16 cellular contexts compared by ENCODE assay signal in the genomic region with DNA sequence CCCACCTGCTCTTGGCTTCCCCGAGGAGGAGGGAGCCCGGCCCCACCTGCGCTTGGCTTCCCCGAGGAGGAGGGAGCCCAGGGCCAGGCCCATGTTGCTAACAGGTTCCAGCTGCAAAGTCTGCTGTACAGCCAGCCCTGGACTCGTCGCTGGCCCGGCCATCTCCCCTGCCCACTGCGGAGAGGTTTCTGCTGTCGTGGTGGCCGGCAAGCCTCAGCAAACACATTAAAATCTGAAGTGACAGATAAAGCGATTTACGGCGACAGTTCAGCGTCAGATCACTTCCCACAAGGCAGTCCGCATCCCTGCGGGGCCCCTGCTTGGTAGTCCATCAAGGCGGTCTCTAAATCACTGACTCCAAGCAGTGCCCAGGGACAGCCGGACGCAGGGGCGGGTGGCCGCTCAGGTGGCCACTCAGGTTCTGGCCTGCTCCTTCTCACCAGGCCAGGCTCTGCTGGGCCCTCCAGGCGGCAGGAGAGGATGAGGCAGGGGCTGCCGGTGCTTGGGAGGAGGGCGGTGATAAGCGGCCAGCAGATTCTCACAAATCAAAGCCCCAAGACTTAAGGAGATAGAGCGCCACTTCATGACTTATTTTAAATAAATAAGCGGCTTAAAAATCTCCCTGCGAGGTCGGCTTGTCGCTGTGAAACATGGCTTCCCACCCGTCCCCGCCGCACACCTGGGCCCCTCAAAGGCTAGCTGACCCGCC. TPM values are rescaled to one million over a fixed set of nuclear protein-coding genes. Genes with fewer than 3 reads are reported as not detected.
DNase-seq lines count a peak whose midpoint lies in the region; ATAC-seq and TF ChIP-seq lines count a peak whose summit lies in the region.
"Had no signal": no experiment of that assay in that cellular context is flagged by ENCODE, and none has a peak within 500 bp of the region (broad histone marks: within the 10 kb centered on the region; RNA-seq: fewer than 3 reads in every experiment).

No MANE protein-coding gene starts in this region.

- TF ChIP-seq RAD21 in SK-N-SH (IDR thresholded peaks at IDR 0.05; ENCODE audit: low read length) = peak; percentile 23; the same call in 1 of the 2 replicates

- H3K9me3 ChIP-seq in SK-N-SH = no peaks in the 10 kb centered on the region
- H3K9me3 ChIP-seq: A549, SJSA1 had no signal

- CTCF ChIA-PET in SK-N-SH (lab: Yijun Ruan, JAX) = interaction anchor here (0.7 to 14.5 kb wide), 13 partner anchors 12 to 159 kb away, joined by 3 to 207 read pairs (median 4); a partner anchor contains a TSS

- H3K79me2 ChIP-seq in SK-N-SH (ENCODE audit: insufficient read depth) = peaks cover under 1% of the 10 kb centered on the region; the same call in 1 of the 2 replicates

- peak overlapping the region in 3 of 5 experiments; percentile 80 to 91 (median 88) for H3K27ac Mint-ChIP-seq in brain
- H3K27ac Mint-ChIP-seq: H9 had no signal

- peak in 1 of 2 experiments; percentile 89; a peak in 2 of 4 replicates for TF ChIP-seq EP300 in SK-N-SH (IDR thresholded peaks at IDR 0.05; ENCODE audit: borderline replicate concordance in 1 of 2, low read depth in 1 of 2, low read length in 1 of 2)

- TF ChIP-seq CTCF in SK-N-SH (IDR thresholded peaks at IDR 0.05) (no peak), brain (conservative IDR thresholded peaks at IDR 0.05) (no peak)

- H3K4me2 ChIP-seq in SK-N-SH = no peak overlapping the region
- H3K4me2 ChIP-seq: A549 had no signal

- H3K27me3 Mint-ChIP-seq in brain = no peaks in the 10 kb centered on the region

- H3K9ac ChIP-seq in SK-N-SH = no peak overlapping the region

- H3K27ac ChIP-seq in SK-N-SH (ENCODE audit: low read depth in 2 of 2, low read length in 1 of 2) = peak overlapping the region in 1 of 2 experiments; percentile 93; a peak in 2 of 4 replicates
- H3K27ac ChIP-seq: A549, C4-2B, SJSA1 had no signal

- POLR2A ChIA-PET in SK-N-SH (lab: Yijun Ruan, JAX) = interaction anchor here (1.2 kb wide), 1 partner anchor 13 kb away, joined by 3 read pairs; no protein-coding TSS in a partner anchor

- H3K4me3 ChIP-seq in SK-N-SH (ENCODE audit: low read depth in 2 of 2, low read length in 1 of 2) = no peak overlapping the region
- H3K4me3 ChIP-seq: A549, SJSA1 had no signal

- H3K36me3 Mint-ChIP-seq in brain = no peaks in the 10 kb centered on the region

- H3F3A ChIP-seq in SK-N-SH (replicated peaks; ENCODE audit: insufficient read depth) = peaks cover 3% of the 10 kb centered on the region

- no peaks in the 10 kb centered on the region for H3K36me3 ChIP-seq in SK-N-SH (replicated peaks in 1 of 2; ENCODE audit: control insufficient read depth in 1 of 2, insufficient read depth in 2 of 2, low read length in 1 of 2)
- H3K36me3 ChIP-seq: SJSA1 had no signal

- H3K9me2 ChIP-seq in SK-N-SH = no peaks in the 10 kb centered on the region

- no peaks in the 10 kb centered on the region for H4K20me1 ChIP-seq in SK-N-SH (ENCODE audit: insufficient read depth)

- H2AFZ ChIP-seq in SK-N-SH (ENCODE audit: low read depth) = no peak overlapping the region

- peak; percentile 89 for DNase-seq in SK-N-SH
- DNase-seq in NCI-H82 (lab: John Stamatoyannopoulos, UW) = peak; percentile 90
- peak; percentile 90 for DNase-seq in retina
- no peak for DNase-seq in NCI-H69 (lab: John Stamatoyannopoulos, UW)
- no peak for DNase-seq in GM19238 (ENCODE audit: insufficient read length, low spot score)
- DNase-seq: H9, KG1, NCI-H146, NCI-H524 treated with DMSO at 0.1 percent for 48 hours, PC-3 had no signal

- ATAC-seq in SK-N-SH treated with all-trans-retinoic acid at 6 μM for 48 hours = no peak; the same call in 2 of the 3 replicates
- no peak for ATAC-seq in HG02885 (IDR thresholded peaks at IDR 0.05; ENCODE audit: poor library complexity, unreplicated experiment)
- ATAC-seq: A549, PC-3 had no signal

- H3K9me3 Mint-ChIP-seq in brain = no peaks in the 10 kb centered on the region
- H3K9me3 Mint-ChIP-seq: H9 had no signal

- no peaks in the 10 kb centered on the region for H3K27me3 ChIP-seq in SK-N-SH (ENCODE audit: insufficient read depth)
- H3K27me3 ChIP-seq: SJSA1 had no signal

- no peak overlapping the region for H3K4me3 Mint-ChIP-seq in brain
- H3K4me3 Mint-ChIP-seq: H9 had no signal

- peaks cover 62% of the 10 kb centered on the region for H3K4me1 Mint-ChIP-seq in brain

- 91% methylated on average over 29 of the region's 34 CpGs for WGBS in SK-N-SH (ENCODE audit: low lambda C conversion rate)

- H3K4me1 ChIP-seq in SK-N-SH (ENCODE audit: control insufficient read depth in 1 of 2, insufficient read depth in 2 of 2, low read depth in 1 of 2, low read length in 1 of 2) = peaks cover 0 to 76% of the 10 kb centered on the region in 2 experiments; a peak in 2 of 4 replicates
- H3K4me1 ChIP-seq: A549 had no signal

TF ChIP-seq in SK-N-SH, 30 proteins besides CTCF, POLR2A, EP300 and RAD21 (continues in another document):
- TF ChIP-seq YY1 (IDR thresholded peaks at IDR 0.05; ENCODE audit: low read depth) (no peak), MXI1 (IDR thresholded peaks at IDR 0.05; ENCODE audit: low read depth, low read length) (peak; percentile 54; the same call in 1 of the 2 replicates), NFIC (IDR thresholded peaks at IDR 0.05; ENCODE audit: borderline replicate concordance) (no peak), RXRA (IDR thresholded peaks at IDR 0.05; ENCODE audit: borderline replicate concordance, low read depth) (no peak), SMC3 (IDR thresholded peaks at IDR 0.05; ENCODE audit: low read depth, low read length) (no peak), EZH2phosphoT487 (IDR thresholded peaks at IDR 0.05; ENCODE audit: borderline replicate concordance, low read depth) (no peak), FOXJ3 (CRISPR knock-in tag; IDR thresholded peaks at IDR 0.05) (peak; percentile 67; the same call in 1 of the 2 replicates), RCOR1 (IDR thresholded peaks at IDR 0.05; ENCODE audit: low read length) (peak; percentile 54; the same call in 1 of the 2 replicates)
- TF ChIP-seq, protein P1, sequence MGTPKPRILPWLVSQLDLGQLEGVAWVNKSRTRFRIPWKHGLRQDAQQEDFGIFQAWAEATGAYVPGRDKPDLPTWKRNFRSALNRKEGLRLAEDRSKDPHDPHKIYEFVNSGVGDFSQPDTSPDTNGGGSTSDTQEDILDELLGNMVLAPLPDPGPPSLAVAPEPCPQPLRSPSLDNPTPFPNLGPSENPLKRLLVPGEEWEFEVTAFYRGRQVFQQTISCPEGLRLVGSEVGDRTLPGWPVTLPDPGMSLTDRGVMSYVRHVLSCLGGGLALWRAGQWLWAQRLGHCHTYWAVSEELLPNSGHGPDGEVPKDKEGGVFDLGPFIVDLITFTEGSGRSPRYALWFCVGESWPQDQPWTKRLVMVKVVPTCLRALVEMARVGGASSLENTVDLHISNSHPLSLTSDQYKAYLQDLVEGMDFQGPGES (IDR thresholded peaks at IDR 0.05; ENCODE audit: low read depth, low read length) = no peak

TF ChIP-seq in SK-N-SH treated with all-trans-retinoic acid at 6 μM for 48 hours, 23 proteins besides CTCF, POLR2A, EP300 and RAD21:
- TF ChIP-seq TOX (CRISPR knock-in tag; IDR thresholded peaks at IDR 0.05; ENCODE audit: borderline replicate concordance) (no peak), ZNF8 (CRISPR knock-in tag; IDR thresholded peaks at IDR 0.05) (no peak), RARB (CRISPR knock-in tag; IDR thresholded peaks at IDR 0.05) (no peak), ISL1 (CRISPR knock-in tag; IDR thresholded peaks at IDR 0.05) (no peak), GLIS3 (CRISPR knock-in tag; IDR thresholded peaks at IDR 0.05) (no peak), ZFP30 (CRISPR knock-in tag; IDR thresholded peaks at IDR 0.05) (no peak), ESRRG (CRISPR knock-in tag; IDR thresholded peaks at IDR 0.05) (no peak)
- TF ChIP-seq, protein P2, sequence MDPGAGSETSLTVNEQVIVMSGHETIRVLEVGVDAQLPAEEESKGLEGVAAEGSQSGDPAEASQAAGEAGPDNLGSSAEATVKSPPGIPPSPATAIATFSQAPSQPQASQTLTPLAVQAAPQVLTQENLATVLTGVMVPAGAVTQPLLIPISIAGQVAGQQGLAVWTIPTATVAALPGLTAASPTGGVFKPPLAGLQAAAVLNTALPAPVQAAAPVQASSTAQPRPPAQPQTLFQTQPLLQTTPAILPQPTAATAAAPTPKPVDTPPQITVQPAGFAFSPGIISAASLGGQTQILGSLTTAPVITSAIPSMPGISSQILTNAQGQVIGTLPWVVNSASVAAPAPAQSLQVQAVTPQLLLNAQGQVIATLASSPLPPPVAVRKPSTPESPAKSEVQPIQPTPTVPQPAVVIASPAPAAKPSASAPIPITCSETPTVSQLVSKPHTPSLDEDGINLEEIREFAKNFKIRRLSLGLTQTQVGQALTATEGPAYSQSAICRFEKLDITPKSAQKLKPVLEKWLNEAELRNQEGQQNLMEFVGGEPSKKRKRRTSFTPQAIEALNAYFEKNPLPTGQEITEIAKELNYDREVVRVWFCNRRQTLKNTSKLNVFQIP (CRISPR knock-in tag; IDR thresholded peaks at IDR 0.05; ENCODE audit: borderline replicate concordance, low read depth) = no peak

RNA-seq across cellular contexts. Expression of a gene that starts 21.2 kb away (rescaled TPM):
- polyA plus RNA-seq in SK-N-SH (2012; rRNA removed) (48.3 and 49.1 TPM in 2 replicates), brain (ENCODE audit: insufficient read depth, low read depth, low replicate concordance) (59.5 TPM)
- polyA plus RNA-seq in SK-N-SH (2012; cell fraction: cytosol; rRNA removed) = 30.5 and 43.7 TPM in 2 replicates
- 84.7 and 105 TPM in 2 replicates for polyA plus RNA-seq in SK-N-SH (2012; cell fraction: nucleus; rRNA removed)

RNA-seq across cellular contexts. Expression of a gene that starts 41.2 kb away (rescaled TPM):
- polyA plus RNA-seq in SK-N-SH (2012; rRNA removed) (163 TPM in 2 replicates), brain (ENCODE audit: insufficient read depth, low read depth, low replicate concordance) (307 TPM)
- polyA plus RNA-seq in SK-N-SH (2012; cell fraction: cytosol; rRNA removed) = 133 and 154 TPM in 2 replicates
- polyA plus RNA-seq in SK-N-SH (2012; cell fraction: nucleus; rRNA removed) = 146 and 203 TPM in 2 replicates

Comparison
In these comparisons a context has a peak if more than half of its experiments do, and no peak if none do; other contexts are left out.
1. DNase-seq: peak in SK-N-SH (single experiment), NCI-H82 (single experiment) and retina (single experiment); none in NCI-H69 (single experiment) and GM19238 (single experiment).